Comparison of ENCODE assay signal across 17 cellular contexts in the genomic region with DNA sequence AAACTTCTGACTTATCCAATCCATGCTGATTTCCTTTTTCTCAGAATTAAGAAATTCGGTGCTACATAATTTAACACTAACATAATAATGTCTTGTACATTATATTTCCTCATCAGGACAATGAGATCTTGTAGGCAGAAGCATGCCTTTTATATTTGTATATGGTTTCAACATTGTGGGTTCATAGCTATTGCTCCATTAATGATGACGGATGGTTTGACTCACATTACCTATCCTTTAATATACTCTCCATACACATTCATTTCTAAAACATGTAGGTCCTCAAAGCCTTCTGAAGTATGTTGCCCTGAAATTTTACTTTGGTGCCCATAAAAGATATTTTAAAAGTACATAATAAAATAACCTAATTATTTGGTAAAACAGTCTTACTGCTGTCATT.
"Had no signal": no experiment of that assay in that cellular context is flagged by ENCODE, and none has a peak within 500 bp of the region (broad histone marks: within the 10 kb centered on the region; RNA-seq: fewer than 3 reads in every experiment).

No MANE protein-coding gene starts in this region.

- DNase-seq: effector memory CD4-positive, alpha-beta T cell; erythroblast; foreskin melanocyte; head of caudate nucleus; left colon; mucosa of descending colon; naive thymus-derived CD8-positive, alpha-beta T cell; sigmoid colon; stimulated activated CD4-positive, alpha-beta T cell treated with anti-CD3 and anti-CD28 coated beads, Interleukin-2, amount 100 ng/mL, for 24 hours; stimulated activated naive CD4-positive, alpha-beta T cell; stomach; substantia nigra; transverse colon had no signal

- ATAC-seq: left colon; mucosa of descending colon; naive thymus-derived CD8-positive, alpha-beta T cell had no signal

- H3K27ac ChIP-seq: hepatocyte, right atrium auricular region, sigmoid colon, stomach, thoracic aorta, transverse colon had no signal

- H3K9me3 ChIP-seq: mucosa of descending colon, right atrium auricular region, sigmoid colon, stomach, thoracic aorta, transverse colon had no signal

- H3K36me3 ChIP-seq: right atrium auricular region, sigmoid colon, stomach, thoracic aorta, transverse colon had no signal

- H3K4me3 ChIP-seq: hepatocyte, mucosa of descending colon, right atrium auricular region, sigmoid colon, skin epidermis, stomach, thoracic aorta, transverse colon had no signal

- H3K27me3 ChIP-seq: hepatocyte, right atrium auricular region, sigmoid colon, stomach, transverse colon had no signal

- H2AFZ ChIP-seq: hepatocyte had no signal

- H3K4me2 ChIP-seq: hepatocyte had no signal

- H3K4me1 ChIP-seq: right atrium auricular region, sigmoid colon, stomach, transverse colon had no signal

- H3K27me3 Mint-ChIP-seq: naive thymus-derived CD8-positive, alpha-beta T cell had no signal

- H3K4me3 Mint-ChIP-seq: naive thymus-derived CD8-positive, alpha-beta T cell had no signal
